Comparison of ENCODE assay signal across 1 cellular context in the genomic region with DNA sequence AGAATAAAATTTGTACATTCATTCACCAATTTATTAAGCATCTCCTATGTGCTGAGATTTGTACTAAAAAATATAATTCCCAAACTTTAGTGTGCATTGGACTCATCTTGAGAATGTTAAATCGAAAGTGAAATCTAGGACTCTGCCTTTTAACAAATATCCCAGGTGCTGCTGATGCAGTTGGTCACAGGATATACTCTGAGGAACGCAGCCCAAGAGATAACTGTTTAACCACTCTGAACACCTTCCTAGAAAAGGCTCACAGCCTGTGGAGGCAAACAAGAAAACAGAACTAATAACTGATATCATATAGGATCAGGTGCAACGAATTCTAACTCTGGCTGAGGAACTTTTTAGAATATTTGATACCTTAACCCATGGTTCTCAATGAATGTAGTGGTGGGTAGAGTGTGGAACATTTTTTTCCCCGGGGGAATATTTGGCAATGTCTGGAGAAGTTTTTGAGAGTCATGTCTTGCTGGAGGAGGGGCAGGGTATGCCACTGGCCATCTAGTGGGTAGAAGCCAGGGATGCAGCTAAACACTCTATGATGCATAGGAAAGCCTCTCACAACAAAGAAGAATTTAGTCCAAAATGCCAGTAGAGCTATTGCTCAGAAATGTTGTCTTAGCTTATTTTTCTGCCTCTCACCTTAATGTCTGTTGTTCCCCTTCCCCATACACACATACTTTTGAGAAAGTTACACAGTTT.
TF ChIP-seq lines count a peak whose summit lies in the region.

No MANE protein-coding gene starts in this region.

TF ChIP-seq in SK-N-SH, 30 proteins besides CTCF, POLR2A, EP300 and RAD21 (continued from another document):
- TF ChIP-seq, protein P1, sequence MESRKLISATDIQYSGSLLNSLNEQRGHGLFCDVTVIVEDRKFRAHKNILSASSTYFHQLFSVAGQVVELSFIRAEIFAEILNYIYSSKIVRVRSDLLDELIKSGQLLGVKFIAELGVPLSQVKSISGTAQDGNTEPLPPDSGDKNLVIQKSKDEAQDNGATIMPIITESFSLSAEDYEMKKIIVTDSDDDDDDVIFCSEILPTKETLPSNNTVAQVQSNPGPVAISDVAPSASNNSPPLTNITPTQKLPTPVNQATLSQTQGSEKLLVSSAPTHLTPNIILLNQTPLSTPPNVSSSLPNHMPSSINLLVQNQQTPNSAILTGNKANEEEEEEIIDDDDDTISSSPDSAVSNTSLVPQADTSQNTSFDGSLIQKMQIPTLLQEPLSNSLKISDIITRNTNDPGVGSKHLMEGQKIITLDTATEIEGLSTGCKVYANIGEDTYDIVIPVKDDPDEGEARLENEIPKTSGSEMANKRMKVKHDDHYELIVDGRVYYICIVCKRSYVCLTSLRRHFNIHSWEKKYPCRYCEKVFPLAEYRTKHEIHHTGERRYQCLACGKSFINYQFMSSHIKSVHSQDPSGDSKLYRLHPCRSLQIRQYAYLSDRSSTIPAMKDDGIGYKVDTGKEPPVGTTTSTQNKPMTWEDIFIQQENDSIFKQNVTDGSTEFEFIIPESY (IDR thresholded peaks at IDR 0.05; ENCODE audit: borderline replicate concordance, low read depth), result no peak
- no peak for TF ChIP-seq POLR2AphosphoS5 (IDR thresholded peaks at IDR 0.05; ENCODE audit: low read depth, low read length)
- TF ChIP-seq FOSL2 (IDR thresholded peaks at IDR 0.05; ENCODE audit: borderline replicate concordance, low read depth), result no peak
- TF ChIP-seq, protein P2, sequence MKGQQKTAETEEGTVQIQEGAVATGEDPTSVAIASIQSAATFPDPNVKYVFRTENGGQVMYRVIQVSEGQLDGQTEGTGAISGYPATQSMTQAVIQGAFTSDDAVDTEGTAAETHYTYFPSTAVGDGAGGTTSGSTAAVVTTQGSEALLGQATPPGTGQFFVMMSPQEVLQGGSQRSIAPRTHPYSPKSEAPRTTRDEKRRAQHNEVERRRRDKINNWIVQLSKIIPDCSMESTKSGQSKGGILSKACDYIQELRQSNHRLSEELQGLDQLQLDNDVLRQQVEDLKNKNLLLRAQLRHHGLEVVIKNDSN (IDR thresholded peaks at IDR 0.05; ENCODE audit: borderline replicate concordance, low read depth), result no peak
- no peak for TF ChIP-seq ELF1 (IDR thresholded peaks at IDR 0.05)
- no peak for TF ChIP-seq JUND (IDR thresholded peaks at IDR 0.05)
- no peak for TF ChIP-seq GABPA (IDR thresholded peaks at IDR 0.05; ENCODE audit: low read depth)
TF ChIP-seq in SK-N-SH: peak in this region for 0.
